Comparison of ENCODE assay signal across 28 cellular contexts in genomic region chr19:19297759-19298158, GRCh38. TPM values are rescaled to one million over a fixed set of nuclear protein-coding genes. Genes with fewer than 3 reads are reported as not detected.
DNase-seq lines count a peak whose midpoint lies in the region; ATAC-seq and TF ChIP-seq lines count a peak whose summit lies in the region.
"Had no signal": no experiment of that assay in that cellular context is flagged by ENCODE, and none has a peak within 500 bp of the region (broad histone marks: within the 10 kb centered on the region; RNA-seq: fewer than 3 reads in every experiment).

No MANE protein-coding gene starts in this region.

- peak overlapping the region; percentile 68 for H3K27ac ChIP-seq in WERI-Rb-1
- H3K27ac ChIP-seq: lower lobe of right lung, neutrophil had no signal

- no peak overlapping the region for H3K4me3 ChIP-seq in WERI-Rb-1 (ENCODE audit: low read depth, low read length)
- H3K4me3 ChIP-seq: lower lobe of right lung had no signal

- peaks cover 5% of the 10 kb centered on the region for H3K9me3 ChIP-seq in WERI-Rb-1 (ENCODE audit: severe bottlenecking)
- H3K9me3 ChIP-seq: lower lobe of right lung, neutrophil had no signal

- peak; percentile 41 for ATAC-seq in Right ventricle myocardium superior (ENCODE audit: poor library complexity)
- no peak for ATAC-seq in GM21737 (IDR thresholded peaks at IDR 0.05; ENCODE audit: unreplicated experiment)
- no peak for ATAC-seq in HG02852 (IDR thresholded peaks at IDR 0.05; ENCODE audit: unreplicated experiment)
- ATAC-seq: activated CD4-positive, alpha-beta T cell treated with anti-CD3 and anti-CD28 coated beads for 36 hours; activated CD8-positive, alpha-beta T cell treated with anti-CD3 and anti-CD28 coated beads, Interleukin-2, amount 10 ng/mL, durations not matched to agents 7 days and 5 days; activated naive CD8-positive, alpha-beta T cell treated with anti-CD3 and anti-CD28 coated beads, Interleukin-2, amount 50 U/mL, for 24 hours; HCT116; lower lobe of right lung had no signal

- H3K36me3 ChIP-seq in WERI-Rb-1, result peaks cover 78% of the 10 kb centered on the region

- intact Hi-C loops in Right ventricle myocardium superior (cut with DNase I), result no loop called here
- intact Hi-C loops in cardiac septum (cut with DNase I), result no loop called here

- H3K27me3 ChIP-seq in WERI-Rb-1 (ENCODE audit: insufficient read depth, low read depth, severe bottlenecking), result no peaks in the 10 kb centered on the region
- H3K27me3 ChIP-seq: neutrophil had no signal

- DNase-seq in Right ventricle myocardium superior (no peak), cardiac septum (ENCODE audit: low spot score) (no peak), WERI-Rb-1 (no peak), iPS-NIHi11 (ENCODE audit: low spot score) (peak; percentile 31)
- DNase-seq in stimulated activated CD4-positive, alpha-beta T cell treated with anti-CD3 and anti-CD28 coated beads, Interleukin-2, amount 100 ng/mL, for 24 hours, result no peak
- DNase-seq: activated CD4-positive, alpha-beta T cell treated with anti-CD3 and anti-CD28 coated beads for 36 hours; activated CD8-positive, alpha-beta T cell treated with anti-CD3 and anti-CD28 coated beads, Interleukin-2, amount 10 ng/mL, durations not matched to agents 7 days and 5 days; activated effector memory CD4-positive, alpha-beta T cell treated with anti-CD3 and anti-CD28 coated beads, Interleukin-2, amount 50 U/mL, for 16 hours; activated naive CD8-positive, alpha-beta T cell treated with anti-CD3 and anti-CD28 coated beads, Interleukin-2, amount 50 U/mL, for 24 hours; CD4-positive, alpha-beta T cell; central memory CD4-positive, alpha-beta T cell; endodermal cell; IMR-90; kidney; lower lobe of right lung; midbrain; naive B cell; NCI-H2107; posterior cingulate gyrus; SIG-M5; stimulated activated CD4-positive, alpha-beta T cell treated with anti-CD3 and anti-CD28 coated beads, Interleukin-15, amount 100 ng/mL, for 24 hours; stimulated activated naive CD4-positive, alpha-beta T cell; T-helper 9 cell had no signal

- 0 out of 2 replicates have a peak, but pooled peaks have one; percentile 8 for TF ChIP-seq CTCF in WERI-Rb-1 (IDR thresholded peaks at IDR 0.05; ENCODE audit: low read depth, low read length)

RNA-seq across cellular contexts. Expression of gene SUGP1, which starts 22.6 kb away (rescaled TPM):
- total RNA-seq in Right ventricle myocardium superior (37.2 TPM), cardiac septum (41.6 TPM)

RNA-seq across cellular contexts. Expression of gene MAU2, which starts 22.9 kb away (rescaled TPM):
- total RNA-seq in Right ventricle myocardium superior (32.8 TPM), cardiac septum (46.8 TPM)

RNA-seq across cellular contexts. Expression of gene TM6SF2, which starts 24.7 kb away (rescaled TPM):
- total RNA-seq in Right ventricle myocardium superior, result 0.32 TPM
- 0.89 TPM for total RNA-seq in cardiac septum
- total RNA-seq: A673; activated CD4-positive, alpha-beta T cell treated with anti-CD3 and anti-CD28 coated beads for 36 hours; activated CD8-positive, alpha-beta T cell treated with anti-CD3 and anti-CD28 coated beads, Interleukin-2, amount 10 ng/mL, durations not matched to agents 7 days and 5 days; CD4-positive, alpha-beta T cell had no signal
